ENCODE assay signal across 1 cellular context in genomic region chr15:77784361-77785292, GRCh38.
TF ChIP-seq lines count a peak whose summit lies in the region.

No MANE protein-coding gene starts in this region.

TF ChIP-seq in K562, 482 proteins besides CTCF, POLR2A, EP300 and RAD21 (continued from another document and continues in another):
- TF ChIP-seq, protein P1, sequence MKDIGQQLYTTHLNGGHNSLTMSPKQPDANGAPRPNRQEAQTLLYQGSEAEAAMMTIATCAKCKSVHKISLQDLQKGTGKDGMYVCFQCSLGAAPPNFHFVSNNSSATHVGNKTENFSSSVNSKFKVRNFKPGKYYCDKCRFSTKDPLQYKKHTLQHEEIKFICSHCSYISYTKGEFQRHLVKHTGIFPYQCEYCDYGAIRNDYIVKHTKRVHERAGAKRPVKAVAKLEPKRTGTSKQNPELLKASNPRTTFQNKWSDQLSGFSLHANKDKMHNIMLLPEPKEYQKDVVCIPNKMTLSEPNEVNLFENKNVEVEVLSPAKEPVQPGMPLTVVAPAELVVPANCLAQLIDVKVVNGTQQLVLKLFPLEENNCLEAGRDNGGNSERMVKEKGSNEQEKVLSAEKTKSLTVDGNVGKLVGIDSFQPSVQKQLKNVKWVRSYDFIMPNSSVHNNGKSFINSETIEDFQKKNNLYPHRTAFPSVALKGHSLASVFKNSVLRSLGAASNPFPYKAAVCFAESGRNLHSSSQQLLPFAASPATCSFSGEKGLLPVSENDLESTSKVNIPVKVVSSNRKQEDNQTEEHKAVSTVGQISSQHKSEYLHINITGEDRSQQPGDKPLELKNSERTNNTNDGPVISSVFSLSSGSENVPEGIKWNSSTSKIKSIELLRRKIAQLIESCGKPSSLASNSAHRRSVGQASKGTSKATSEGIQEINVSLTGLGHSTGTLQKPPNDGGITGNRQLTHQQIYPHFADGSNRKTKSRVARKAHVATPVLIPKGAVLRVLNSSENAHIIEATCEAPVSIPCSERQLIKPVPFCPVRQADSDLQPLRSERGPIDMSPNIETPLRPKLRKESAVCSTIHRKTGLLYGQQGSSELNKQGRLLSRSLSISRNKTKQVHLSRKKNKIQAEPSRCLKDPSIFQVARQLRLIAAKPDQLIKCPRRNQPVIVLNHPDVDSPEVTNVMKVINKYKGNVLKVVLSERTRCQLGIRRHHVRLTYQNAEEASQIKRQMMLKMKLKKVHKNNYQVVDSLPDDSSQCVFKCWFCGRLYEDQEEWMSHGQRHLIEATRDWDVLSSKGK (CRISPR knock-in tag; IDR thresholded peaks at IDR 0.05) = no peak
- no peak for TF ChIP-seq RHOXF2B (CRISPR knock-in tag; conservative IDR thresholded peaks at IDR 0.05)
- TF ChIP-seq POLR2H (tag; IDR thresholded peaks at IDR 0.05; ENCODE audit: low read depth) = no peak
- TF ChIP-seq, protein P2, sequence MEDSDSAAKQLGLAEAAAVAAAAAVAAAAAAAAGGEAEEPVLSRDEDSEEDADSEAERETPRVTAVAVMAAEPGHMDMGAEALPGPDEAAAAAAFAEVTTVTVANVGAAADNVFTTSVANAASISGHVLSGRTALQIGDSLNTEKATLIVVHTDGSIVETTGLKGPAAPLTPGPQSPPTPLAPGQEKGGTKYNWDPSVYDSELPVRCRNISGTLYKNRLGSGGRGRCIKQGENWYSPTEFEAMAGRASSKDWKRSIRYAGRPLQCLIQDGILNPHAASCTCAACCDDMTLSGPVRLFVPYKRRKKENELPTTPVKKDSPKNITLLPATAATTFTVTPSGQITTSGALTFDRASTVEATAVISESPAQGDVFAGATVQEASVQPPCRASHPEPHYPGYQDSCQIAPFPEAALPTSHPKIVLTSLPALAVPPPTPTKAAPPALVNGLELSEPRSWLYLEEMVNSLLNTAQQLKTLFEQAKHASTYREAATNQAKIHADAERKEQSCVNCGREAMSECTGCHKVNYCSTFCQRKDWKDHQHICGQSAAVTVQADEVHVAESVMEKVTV (CRISPR knock-in tag; IDR thresholded peaks at IDR 0.05) = no peak
- TF ChIP-seq CHD4 (IDR thresholded peaks at IDR 0.05; ENCODE audit: insufficient read depth, insufficient replicate concordance, low read depth, low read length, poor library complexity, severe bottlenecking) = no peak
- no peak for TF ChIP-seq ZNF699 (CRISPR knock-in tag; IDR thresholded peaks at IDR 0.05; ENCODE audit: insufficient replicate concordance)
- no peak for TF ChIP-seq BCL6 (CRISPR knock-in tag; IDR thresholded peaks at IDR 0.05)
- TF ChIP-seq NCOA1 (IDR thresholded peaks at IDR 0.05; ENCODE audit: low read depth) = no peak
- no peak for TF ChIP-seq ATF2 (CRISPR knock-in tag; IDR thresholded peaks at IDR 0.05)
- TF ChIP-seq, protein P3, sequence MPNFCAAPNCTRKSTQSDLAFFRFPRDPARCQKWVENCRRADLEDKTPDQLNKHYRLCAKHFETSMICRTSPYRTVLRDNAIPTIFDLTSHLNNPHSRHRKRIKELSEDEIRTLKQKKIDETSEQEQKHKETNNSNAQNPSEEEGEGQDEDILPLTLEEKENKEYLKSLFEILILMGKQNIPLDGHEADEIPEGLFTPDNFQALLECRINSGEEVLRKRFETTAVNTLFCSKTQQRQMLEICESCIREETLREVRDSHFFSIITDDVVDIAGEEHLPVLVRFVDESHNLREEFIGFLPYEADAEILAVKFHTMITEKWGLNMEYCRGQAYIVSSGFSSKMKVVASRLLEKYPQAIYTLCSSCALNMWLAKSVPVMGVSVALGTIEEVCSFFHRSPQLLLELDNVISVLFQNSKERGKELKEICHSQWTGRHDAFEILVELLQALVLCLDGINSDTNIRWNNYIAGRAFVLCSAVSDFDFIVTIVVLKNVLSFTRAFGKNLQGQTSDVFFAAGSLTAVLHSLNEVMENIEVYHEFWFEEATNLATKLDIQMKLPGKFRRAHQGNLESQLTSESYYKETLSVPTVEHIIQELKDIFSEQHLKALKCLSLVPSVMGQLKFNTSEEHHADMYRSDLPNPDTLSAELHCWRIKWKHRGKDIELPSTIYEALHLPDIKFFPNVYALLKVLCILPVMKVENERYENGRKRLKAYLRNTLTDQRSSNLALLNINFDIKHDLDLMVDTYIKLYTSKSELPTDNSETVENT (CRISPR knock-in tag; IDR thresholded peaks at IDR 0.05) = no peak
- TF ChIP-seq TRIM28 (IDR thresholded peaks at IDR 0.05) = 0 out of 2 replicates have a peak, but pooled peaks have one; percentile 38
- TF ChIP-seq ZNF695 (CRISPR knock-in tag; IDR thresholded peaks at IDR 0.05) = no peak
- no peak for TF ChIP-seq ARID3A (IDR thresholded peaks at IDR 0.05; ENCODE audit: borderline replicate concordance, low read depth, low read length)
- TF ChIP-seq, protein P4, sequence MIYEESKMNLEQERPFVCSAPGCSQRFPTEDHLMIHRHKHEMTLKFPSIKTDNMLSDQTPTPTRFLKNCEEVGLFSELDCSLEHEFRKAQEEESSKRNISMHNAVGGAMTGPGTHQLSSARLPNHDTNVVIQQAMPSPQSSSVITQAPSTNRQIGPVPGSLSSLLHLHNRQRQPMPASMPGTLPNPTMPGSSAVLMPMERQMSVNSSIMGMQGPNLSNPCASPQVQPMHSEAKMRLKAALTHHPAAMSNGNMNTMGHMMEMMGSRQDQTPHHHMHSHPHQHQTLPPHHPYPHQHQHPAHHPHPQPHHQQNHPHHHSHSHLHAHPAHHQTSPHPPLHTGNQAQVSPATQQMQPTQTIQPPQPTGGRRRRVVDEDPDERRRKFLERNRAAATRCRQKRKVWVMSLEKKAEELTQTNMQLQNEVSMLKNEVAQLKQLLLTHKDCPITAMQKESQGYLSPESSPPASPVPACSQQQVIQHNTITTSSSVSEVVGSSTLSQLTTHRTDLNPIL (CRISPR knock-in tag; IDR thresholded peaks at IDR 0.05) = no peak
- no peak for TF ChIP-seq ZNF384 (IDR thresholded peaks at IDR 0.05; ENCODE audit: low read depth, low read length)
- no peak for TF ChIP-seq ZNF274 (IDR thresholded peaks at IDR 0.05; ENCODE audit: borderline replicate concordance, low read depth, low read length)
- peak; percentile 60 for TF ChIP-seq SMC3 (conservative IDR thresholded peaks at IDR 0.05; ENCODE audit: insufficient read depth, low read depth, low read length)
- TF ChIP-seq POLR3A (IDR thresholded peaks at IDR 0.05; ENCODE audit: borderline replicate concordance, extremely low read depth, insufficient read depth, insufficient read length) = no peak
- TF ChIP-seq ETV1 (tag; conservative IDR thresholded peaks at IDR 0.05; ENCODE audit: low read depth) = no peak
- no peak for TF ChIP-seq ZNF12 (CRISPR knock-in tag; IDR thresholded peaks at IDR 0.05)
- peak; percentile 55; the same call in 1 of the 2 replicates for TF ChIP-seq ZNF263 (CRISPR knock-in tag; IDR thresholded peaks at IDR 0.05; ENCODE audit: borderline replicate concordance)
- no peak for TF ChIP-seq MAFK (IDR thresholded peaks at IDR 0.05; ENCODE audit: low read length)
- TF ChIP-seq CBX1 (IDR thresholded peaks at IDR 0.05; ENCODE audit: low read depth) = no peak
- no peak for TF ChIP-seq MCM2 (IDR thresholded peaks at IDR 0.05; ENCODE audit: low read depth)
- TF ChIP-seq ILF3 (IDR thresholded peaks at IDR 0.05; ENCODE audit: borderline replicate concordance) = no peak
- TF ChIP-seq TGIF2 (CRISPR knock-in tag; IDR thresholded peaks at IDR 0.05) = no peak
- TF ChIP-seq KHSRP (IDR thresholded peaks at IDR 0.05) = no peak
- no peak for TF ChIP-seq KDM4B (IDR thresholded peaks at IDR 0.05; ENCODE audit: borderline replicate concordance in 2 of 2, low read depth in 1 of 2)
- TF ChIP-seq BCOR (IDR thresholded peaks at IDR 0.05) = peak; percentile 96
- TF ChIP-seq, protein P5, sequence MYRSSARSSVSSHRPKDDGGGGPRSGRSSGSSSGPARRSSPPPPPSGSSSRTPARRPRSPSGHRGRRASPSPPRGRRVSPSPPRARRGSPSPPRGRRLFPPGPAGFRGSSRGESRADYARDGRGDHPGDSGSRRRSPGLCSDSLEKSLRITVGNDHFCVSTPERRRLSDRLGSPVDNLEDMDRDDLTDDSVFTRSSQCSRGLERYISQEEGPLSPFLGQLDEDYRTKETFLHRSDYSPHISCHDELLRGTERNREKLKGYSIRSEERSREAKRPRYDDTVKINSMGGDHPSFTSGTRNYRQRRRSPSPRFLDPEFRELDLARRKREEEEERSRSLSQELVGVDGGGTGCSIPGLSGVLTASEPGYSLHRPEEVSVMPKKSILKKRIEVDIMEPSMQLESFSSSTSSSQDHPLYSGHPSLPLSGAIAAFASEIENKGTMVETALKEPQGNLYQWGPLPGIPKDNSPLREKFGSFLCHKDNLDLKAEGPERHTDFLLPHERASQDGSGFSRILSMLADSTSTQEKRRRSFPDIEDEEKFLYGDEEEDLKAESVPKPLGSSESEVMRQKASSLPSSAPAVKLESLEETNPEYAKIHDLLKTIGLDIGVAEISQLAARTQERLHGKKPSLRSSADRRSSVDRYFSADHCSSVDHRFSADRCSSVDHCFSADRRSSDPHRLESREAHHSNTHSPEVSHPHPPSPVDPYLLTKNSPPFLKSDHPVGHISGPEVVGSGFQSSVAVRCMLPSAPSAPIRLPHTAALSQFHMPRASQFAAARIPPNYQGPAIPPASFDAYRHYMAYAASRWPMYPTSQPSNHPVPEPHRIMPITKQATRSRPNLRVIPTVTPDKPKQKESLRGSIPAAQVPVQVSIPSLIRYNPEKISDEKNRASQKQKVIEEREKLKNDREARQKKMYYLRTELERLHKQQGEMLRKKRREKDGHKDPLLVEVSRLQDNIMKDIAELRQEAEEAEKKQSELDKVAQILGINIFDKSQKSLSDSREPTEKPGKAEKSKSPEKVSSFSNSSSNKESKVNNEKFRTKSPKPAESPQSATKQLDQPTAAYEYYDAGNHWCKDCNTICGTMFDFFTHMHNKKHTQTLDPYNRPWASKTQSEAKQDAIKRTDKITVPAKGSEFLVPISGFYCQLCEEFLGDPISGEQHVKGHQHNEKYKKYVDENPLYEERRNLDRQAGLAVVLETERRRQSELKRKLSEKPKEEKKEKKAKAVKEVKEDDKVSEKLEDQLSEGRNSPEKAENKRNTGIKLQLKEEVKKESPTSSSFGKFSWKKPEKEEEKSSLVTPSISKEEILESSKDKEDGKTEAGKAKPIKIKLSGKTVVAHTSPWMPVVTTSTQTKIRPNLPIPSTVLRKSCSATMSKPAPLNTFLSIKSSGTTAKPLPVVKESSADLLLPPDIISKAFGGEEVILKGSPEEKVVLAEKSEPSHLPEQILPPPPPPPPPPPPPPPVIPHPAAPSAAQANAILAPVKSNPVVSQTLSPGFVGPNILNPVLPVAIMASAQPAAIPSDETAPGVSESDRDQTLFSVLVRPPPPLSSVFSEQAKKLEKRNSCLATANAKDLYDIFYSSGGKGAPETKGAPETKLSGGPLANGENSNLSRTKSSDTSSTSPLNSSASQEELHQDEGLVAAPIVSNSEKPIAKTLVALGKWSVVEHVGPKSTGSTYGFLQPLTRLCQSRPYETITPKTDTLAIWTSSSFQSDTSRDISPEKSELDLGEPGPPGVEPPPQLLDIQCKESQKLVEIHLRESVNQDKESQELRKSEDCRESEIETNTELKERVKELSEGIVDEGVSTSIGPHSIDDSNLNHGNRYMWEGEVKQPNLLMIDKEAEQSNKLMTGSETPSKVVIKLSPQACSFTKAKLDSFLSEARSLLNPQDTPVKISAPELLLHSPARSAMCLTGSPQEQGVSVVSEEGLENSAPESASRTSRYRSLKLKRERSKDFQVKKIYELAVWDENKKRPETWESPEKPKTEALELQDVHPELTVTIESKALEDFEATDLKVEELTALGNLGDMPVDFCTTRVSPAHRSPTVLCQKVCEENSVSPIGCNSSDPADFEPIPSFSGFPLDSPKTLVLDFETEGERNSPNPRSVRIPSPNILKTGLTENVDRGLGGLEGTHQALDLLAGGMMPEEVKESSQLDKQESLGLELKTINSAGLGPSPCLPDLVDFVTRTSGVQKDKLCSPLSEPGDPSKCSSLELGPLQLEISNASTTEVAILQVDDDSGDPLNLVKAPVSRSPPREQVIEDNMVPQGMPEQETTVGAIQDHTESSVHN (IDR thresholded peaks at IDR 0.05; ENCODE audit: borderline replicate concordance in 1 of 2, low read depth in 1 of 2) = no peak
- no peak for TF ChIP-seq MBD2 (IDR thresholded peaks at IDR 0.05; ENCODE audit: borderline replicate concordance, low read depth)
- TF ChIP-seq COPS2 (conservative IDR thresholded peaks at IDR 0.05) = no peak
- TF ChIP-seq CXXC5 (CRISPR knock-in tag; IDR thresholded peaks at IDR 0.05) = no peak
- TF ChIP-seq GTF2E2 (tag; IDR thresholded peaks at IDR 0.05) = no peak
- peak; percentile 57 to 83; a peak in 3 of 4 replicates for TF ChIP-seq KDM1A (IDR thresholded peaks at IDR 0.05)
- no peak for TF ChIP-seq ELK1 (CRISPR knock-in tag; IDR thresholded peaks at IDR 0.05)
- no peak for TF ChIP-seq ZBTB17 (CRISPR knock-in tag; IDR thresholded peaks at IDR 0.05)
- peak; percentile 97 for TF ChIP-seq ZKSCAN1 (IDR thresholded peaks at IDR 0.05; ENCODE audit: low read depth, low read length)
- TF ChIP-seq ESRRA (IDR thresholded peaks at IDR 0.05; ENCODE audit: borderline replicate concordance, low read depth) = peak; percentile 40; the same call in 1 of the 2 replicates
- no peak for TF ChIP-seq RBBP5 (IDR thresholded peaks at IDR 0.05; ENCODE audit: borderline replicate concordance, insufficient read depth, low read length, poor library complexity, severe bottlenecking)
- TF ChIP-seq OTX1 (CRISPR knock-in tag; IDR thresholded peaks at IDR 0.05) = no peak
- peak; percentile 87 for TF ChIP-seq ZFP36 (IDR thresholded peaks at IDR 0.05; ENCODE audit: low read depth, low read length, partially characterized antibody)
- no peak for TF ChIP-seq ZNF76 (CRISPR knock-in tag; IDR thresholded peaks at IDR 0.05; ENCODE audit: borderline replicate concordance)
